9 cellular contexts compared by ENCODE assay signal in genomic region chr10:13816195-13816926, GRCh38.
DNase-seq lines count a peak whose midpoint lies in the region; ATAC-seq, FAIRE-seq and TF ChIP-seq lines count a peak whose summit lies in the region.
"Had no signal": no experiment of that assay in that cellular context is flagged by ENCODE, and none has a peak within 500 bp of the region (broad histone marks: within the 10 kb centered on the region; RNA-seq: fewer than 3 reads in every experiment).

No MANE protein-coding gene starts in this region.

- no peaks in the 10 kb centered on the region for H3K27me3 Mint-ChIP-seq in activated T-cell treated with anti-CD3 and anti-CD28 coated beads, Interleukin-2, amount 50 U/mL, for 72 hours (ENCODE audit: low read depth)
- peaks cover 42% of the 10 kb centered on the region for H3K27me3 Mint-ChIP-seq in Calu3 (ENCODE audit: unreplicated experiment)
- peaks cover 9% of the 10 kb centered on the region for H3K27me3 Mint-ChIP-seq in nephron progenitor cell (ENCODE audit: low read depth, poor library complexity)

- TF ChIP-seq CTCF in fibroblast of pulmonary artery (IDR thresholded peaks at IDR 0.05; ENCODE audit: low read length, missing control alignments) (no peak), Calu3 (IDR thresholded peaks at IDR 0.05; ENCODE audit: unreplicated experiment) (no peak), nephron progenitor cell (IDR thresholded peaks at IDR 0.05) (no peak)

- peaks cover 0 to 6% of the 10 kb centered on the region in 2 donors for H3K9me3 Mint-ChIP-seq in activated T-cell treated with anti-CD3 and anti-CD28 coated beads, Interleukin-2, amount 50 U/mL, for 72 hours
- H3K9me3 Mint-ChIP-seq in Calu3 (ENCODE audit: low read depth, unreplicated experiment) (peaks cover 2% of the 10 kb centered on the region), nephron progenitor cell (peaks cover 43% of the 10 kb centered on the region)

- no peak overlapping the region for H3K27ac Mint-ChIP-seq in activated T-cell treated with anti-CD3 and anti-CD28 coated beads, Interleukin-2, amount 50 U/mL, for 72 hours
- no peak overlapping the region for H3K27ac Mint-ChIP-seq in Calu3 (ENCODE audit: unreplicated experiment)
- no peak overlapping the region for H3K27ac Mint-ChIP-seq in nephron progenitor cell

- CTCF ChIA-PET in Calu3 (lab: Charles Lee), result interaction anchor here (0.6 kb wide), 1 partner anchor 174 kb away, joined by 4 read pairs; no protein-coding TSS in a partner anchor

- H3K36me3 Mint-ChIP-seq in activated T-cell treated with anti-CD3 and anti-CD28 coated beads, Interleukin-2, amount 50 U/mL, for 72 hours (ENCODE audit: insufficient read depth in 2 of 2), result peaks cover 2 to 5% of the 10 kb centered on the region in 2 donors
- no peaks in the 10 kb centered on the region for H3K36me3 Mint-ChIP-seq in Calu3 (ENCODE audit: insufficient read depth, unreplicated experiment)
- peaks cover 62% of the 10 kb centered on the region for H3K36me3 Mint-ChIP-seq in nephron progenitor cell (ENCODE audit: low read depth)

- H3K4me3 ChIP-seq in fibroblast of pulmonary artery (replicated peaks; ENCODE audit: low read depth, low read length), result no peak overlapping the region

- no peaks in the 10 kb centered on the region for H3K4me1 Mint-ChIP-seq in activated T-cell treated with anti-CD3 and anti-CD28 coated beads, Interleukin-2, amount 50 U/mL, for 72 hours (ENCODE audit: low read depth)
- H3K4me1 Mint-ChIP-seq in Calu3 (ENCODE audit: low read depth, unreplicated experiment), result no peaks in the 10 kb centered on the region
- peaks cover 21% of the 10 kb centered on the region for H3K4me1 Mint-ChIP-seq in nephron progenitor cell

- intact Hi-C loops in posterior cingulate gyrus (cut with DNase I) (no loop called here), Calu3 (cut with micrococcal nuclease; ENCODE audit: unreplicated experiment) (no loop called here)

- FAIRE-seq in RCC 7860 (lab: Jason Lieb, UNC), result no peak

- DNase-seq in GM04504 (ENCODE audit: low read depth) (peak; percentile 60), RCC 7860 (ENCODE audit: low spot score) (peak; percentile 67), fibroblast of pulmonary artery (ENCODE audit: low read depth) (peak; percentile 56), posterior cingulate gyrus (peak; percentile 37 to 94 (median 68)), Calu3 (no peak), nephron progenitor cell (no peak), T-helper 9 cell (no peak)
- DNase-seq in activated T-cell treated with anti-CD3 and anti-CD28 coated beads, Interleukin-2, amount 50 U/mL, for 72 hours, result no peak
- DNase-seq: mesendoderm had no signal

- BruUV-seq in Calu3 (replicated peaks; lab: Mats Ljungman, UMichigan), result no TSS peak

- ATAC-seq in activated T-cell treated with anti-CD3 and anti-CD28 coated beads, Interleukin-2, amount 50 U/mL, for 72 hours (replicated peaks in 1 of 2), result no peak

- no peak overlapping the region for H3K4me3 Mint-ChIP-seq in activated T-cell treated with anti-CD3 and anti-CD28 coated beads, Interleukin-2, amount 50 U/mL, for 72 hours
- H3K4me3 Mint-ChIP-seq in Calu3 (ENCODE audit: low read depth, unreplicated experiment), result no peak overlapping the region
- H3K4me3 Mint-ChIP-seq in nephron progenitor cell, result no peak overlapping the region

Comparison
In these comparisons a context has a peak if more than half of its experiments do, and no peak if none do; other contexts are left out.
1. DNase-seq: peak in GM04504 (single experiment), RCC 7860 (single experiment), fibroblast of pulmonary artery (single experiment) and posterior cingulate gyrus (10 of 10); none in activated T-cell treated with anti-CD3 and anti-CD28 coated beads, Interleukin-2, amount 50 U/mL, for 72 hours (0 of 2), Calu3 (single experiment), nephron progenitor cell (single experiment) and T-helper 9 cell (single experiment).